ENCODE assay signal across 22 cellular contexts in the genomic region with DNA sequence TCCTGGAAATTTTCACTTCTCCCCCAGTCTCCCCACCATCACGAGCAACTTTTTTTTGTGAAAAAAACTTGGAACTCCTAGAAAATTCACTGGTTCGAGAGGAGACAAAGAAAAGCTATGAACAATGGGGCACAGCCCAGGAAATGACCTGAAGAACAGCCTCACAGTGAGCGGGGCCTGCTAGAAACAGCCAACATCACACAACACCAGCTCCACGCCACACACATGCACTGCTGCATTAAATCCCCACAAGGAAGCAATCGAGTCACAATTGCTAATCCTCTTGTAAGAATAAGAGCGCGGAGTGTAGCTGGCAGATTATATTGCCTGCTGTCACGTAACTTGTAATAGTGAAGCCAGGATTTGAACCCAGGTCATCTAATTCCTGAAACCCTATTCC. TPM values are rescaled to one million over a fixed set of nuclear protein-coding genes. Genes with fewer than 3 reads are reported as not detected.
A peak's percentile ranks its signal among the peaks of the same experiment; 100 is the strongest.
DNase-seq lines count a peak whose midpoint lies in the region; ATAC-seq, FAIRE-seq and TF ChIP-seq lines count a peak whose summit lies in the region.
"Had no signal": no experiment of that assay in that cellular context is flagged by ENCODE, and none has a peak within 500 bp of the region (broad histone marks: within the 10 kb centered on the region; RNA-seq: fewer than 3 reads in every experiment).

No MANE protein-coding gene starts in this region.

- H3K4me2 ChIP-seq in H9 (ENCODE audit: insufficient read depth, insufficient read length, low read length) (no peak overlapping the region), endothelial cell of umbilical vein (ENCODE audit: insufficient read depth, low read length) (peak overlapping the region; percentile 66)
- H3K4me2 ChIP-seq: KMS-11 had no signal

- H3K18ac ChIP-seq in H9 (ENCODE audit: insufficient read length, low read depth, low read length), result no peak overlapping the region

- BruUV-seq in endothelial cell of umbilical vein (replicated peaks; lab: Mats Ljungman, UMichigan), result TSS peak; percentile 25

- H3K27ac Mint-ChIP-seq in CD4-positive, CD25-positive, alpha-beta regulatory T cell, result peak overlapping the region in 2 of 3 donors; percentile 62 to 69
- peak overlapping the region; percentile 2 to 88 (median 10); a peak in 6 of 7 replicates for H3K27ac Mint-ChIP-seq in H9
- H3K27ac Mint-ChIP-seq in osteocyte (ENCODE audit: unreplicated experiment), result peak overlapping the region; percentile 15
- H3K27ac Mint-ChIP-seq: B cell had no signal

- DNase-seq in CD4-positive, CD25-positive, alpha-beta regulatory T cell, result no peak
- DNase-seq in H9 (no peak), endothelial cell of umbilical vein (ENCODE audit: low read depth, low spot score) (peak; percentile 58), osteocyte (ENCODE audit: extremely low spot score, unreplicated experiment) (no peak), upper lobe of left lung (no peak), SHP77 (lab: John Stamatoyannopoulos, UW) (no peak)
- DNase-seq: CD4-positive, alpha-beta memory T cell; DMS79 treated with DMSO at 0.1 percent for 48 hours; MM.1S; NCI-H1105 treated with DMSO at 0.1 percent for 48 hours; NCI-H187 treated with DMSO at 0.1 percent for 48 hours; NCI-H2171; NCI-H774; SHP77 treated with DMSO at 0.1 percent for 48 hours had no signal

- no peak for ATAC-seq in CD4-positive, CD25-positive, alpha-beta regulatory T cell (ENCODE audit: low read depth in 2 of 2)
- ATAC-seq in HG03039 (IDR thresholded peaks at IDR 0.05; ENCODE audit: unreplicated experiment), result no peak
- ATAC-seq in upper lobe of left lung (ENCODE audit: low FRiP score in 2 of 2), result no peak
- ATAC-seq: HepG2 had no signal

- H3K79me2 ChIP-seq in H9 (ENCODE audit: insufficient read depth, low read length) (peaks cover 18% of the 10 kb centered on the region; the same call in 1 of the 2 replicates), endothelial cell of umbilical vein (ENCODE audit: control insufficient read depth, insufficient read depth, low read length) (peaks cover 83% of the 10 kb centered on the region)

- no peak overlapping the region for H3K14ac ChIP-seq in H9 (ENCODE audit: insufficient read depth, low read length)

- peaks cover 27% of the 10 kb centered on the region for H3K36me3 ChIP-seq in CD4-positive, CD25-positive, alpha-beta regulatory T cell (ENCODE audit: control insufficient read depth, insufficient read depth, low read length)
- H3K36me3 ChIP-seq in endothelial cell of umbilical vein (ENCODE audit: control insufficient read depth in 2 of 2, extremely low read depth in 1 of 2, insufficient read depth in 2 of 2, low read length in 2 of 2), result no peaks in the 10 kb centered on the region
- peaks cover 0 to 2% (median 0%) of the 10 kb centered on the region in 4 donors for H3K36me3 ChIP-seq in upper lobe of left lung

- H3K4me3 Mint-ChIP-seq in CD4-positive, CD25-positive, alpha-beta regulatory T cell, result no peak overlapping the region
- H3K4me3 Mint-ChIP-seq in H9, result no peak overlapping the region
- H3K4me3 Mint-ChIP-seq in osteocyte (ENCODE audit: unreplicated experiment), result no peak overlapping the region
- H3K4me3 Mint-ChIP-seq: B cell; CD4-positive, alpha-beta memory T cell had no signal

- intact Hi-C loops in endothelial cell of umbilical vein (cut with micrococcal nuclease), result loop anchor here (1.0 kb wide), 2 partner anchors 8 to 18 kb away; no protein-coding TSS in a partner anchor

- H3K9me1 ChIP-seq in endothelial cell of umbilical vein (replicated peaks; ENCODE audit: control insufficient read depth, extremely low read depth, insufficient read depth, low read length), result no peaks in the 10 kb centered on the region

- H2AFZ ChIP-seq in H9 (ENCODE audit: low read length) (no peak overlapping the region), endothelial cell of umbilical vein (ENCODE audit: low read depth, low read length) (peak overlapping the region; percentile 37)

- POLR2A ChIA-PET in endothelial cell of umbilical vein (lab: Charles Lee), result no interaction called here

- no peak overlapping the region for H4K91ac ChIP-seq in H9 (ENCODE audit: insufficient read length, low read depth, low read length)

- no peak for TF ChIP-seq EP300 in upper lobe of left lung (IDR thresholded peaks at IDR 0.05)

- H3K27ac ChIP-seq in CD4-positive, CD25-positive, alpha-beta regulatory T cell (ENCODE audit: insufficient read depth, low read length, poor library complexity, severe bottlenecking), result no peak overlapping the region
- H3K27ac ChIP-seq in H9 (ENCODE audit: insufficient read length, low read depth, low read length), result no peak overlapping the region
- H3K27ac ChIP-seq in endothelial cell of umbilical vein (ENCODE audit: insufficient read depth, low read depth, low read length), result peak overlapping the region; percentile 99
- no peak overlapping the region for H3K27ac ChIP-seq in upper lobe of left lung
- H3K27ac ChIP-seq: KMS-11 had no signal

- H3K56ac ChIP-seq in H9 (ENCODE audit: insufficient read length, low read depth, low read length), result no peak overlapping the region

- H4K5ac ChIP-seq in H9 (ENCODE audit: insufficient read length, low read depth, low read length), result no peak overlapping the region

- H3K9me3 Mint-ChIP-seq in CD4-positive, CD25-positive, alpha-beta regulatory T cell, result no peaks in the 10 kb centered on the region
- H3K9me3 Mint-ChIP-seq in H9 (no peaks in the 10 kb centered on the region), osteocyte (ENCODE audit: unreplicated experiment) (no peaks in the 10 kb centered on the region)
- H3K9me3 Mint-ChIP-seq: CD4-positive, alpha-beta memory T cell had no signal

- H2BK5ac ChIP-seq in H9 (ENCODE audit: insufficient read length, low read length), result no peak overlapping the region

- no peaks in the 10 kb centered on the region for H3K27me3 Mint-ChIP-seq in CD4-positive, CD25-positive, alpha-beta regulatory T cell
- H3K27me3 Mint-ChIP-seq in H9 (ENCODE audit: low read depth) (no peaks in the 10 kb centered on the region), osteocyte (ENCODE audit: unreplicated experiment) (no peaks in the 10 kb centered on the region)
- H3K27me3 Mint-ChIP-seq: B cell; CD4-positive, alpha-beta memory T cell had no signal

- H2BK12ac ChIP-seq in H9 (ENCODE audit: insufficient read length, low read depth, low read length), result no peak overlapping the region

- no peaks in the 10 kb centered on the region for H3K23me2 ChIP-seq in H9 (ENCODE audit: insufficient read length, low read depth, low read length, poor library complexity, severe bottlenecking)

- no peak overlapping the region for H2AK5ac ChIP-seq in H9 (ENCODE audit: insufficient read length, low read length)

- WGBS in H9 (ENCODE audit: extremely low coverage, insufficient read length, low lambda C conversion rate), result no CpG with 5 or more reads among the region's 8 CpGs
- 81 to 87% methylated on average over 8 of the region's 8 CpGs for WGBS in upper lobe of left lung, 2 donors

- no peak overlapping the region for H3K23ac ChIP-seq in H9 (ENCODE audit: insufficient read length, low read depth, low read length)

- peaks cover 41% of the 10 kb centered on the region for H3K36me3 Mint-ChIP-seq in CD4-positive, CD25-positive, alpha-beta regulatory T cell
- H3K36me3 Mint-ChIP-seq in H9 (ENCODE audit: insufficient read depth in 1 of 3, low read depth in 3 of 3) (peaks cover 19 to 67% (median 43%) of the 10 kb centered on the region in 3 experiments; a peak in 6 of 7 replicates), osteocyte (ENCODE audit: unreplicated experiment) (peaks cover 35% of the 10 kb centered on the region)

- no peak overlapping the region for H4K8ac ChIP-seq in H9 (replicated peaks; ENCODE audit: insufficient read length, low read depth, low read length)

- dilution Hi-C loops in endothelial cell of umbilical vein (cut with MboI; ENCODE audit: extremely low pct_ligation_motif_present, low sequenced_read_pairs), result no loop called here

- no peak overlapping the region for H2BK15ac ChIP-seq in H9 (ENCODE audit: low read depth, low read length)

- H3K79me1 ChIP-seq in H9 (ENCODE audit: insufficient read depth, low read depth, low read length, poor library complexity, severe bottlenecking), result no peaks in the 10 kb centered on the region

- CTCF ChIA-PET in endothelial cell of umbilical vein (lab: Charles Lee), result interaction anchor here (0.9 to 2.1 kb wide), 7 partner anchors 13 to 568 kb away, joined by 3 to 7 read pairs (median 4); no protein-coding TSS in a partner anchor

- FAIRE-seq in endothelial cell of umbilical vein (lab: Jason Lieb, UNC), result peak; percentile 21
- FAIRE-seq: D721Med, G401.6, H1, HepG2, RCC 7860 had no signal

- H3K4me3 ChIP-seq in CD4-positive, CD25-positive, alpha-beta regulatory T cell (ENCODE audit: low read depth, low read length), result no peak overlapping the region
- no peak overlapping the region for H3K4me3 ChIP-seq in endothelial cell of umbilical vein (replicated peaks in 1 of 3; ENCODE audit: insufficient read depth in 1 of 3, low read depth in 1 of 3, low read length in 3 of 3)
- H3K4me3 ChIP-seq in upper lobe of left lung, result no peak overlapping the region

- H3K9ac ChIP-seq in H9 (ENCODE audit: extremely low read depth, insufficient read length, low read length) (no peak overlapping the region), endothelial cell of umbilical vein (replicated peaks; ENCODE audit: extremely low read depth, insufficient read depth, low read length) (peak overlapping the region; percentile 82)
- H3K9ac ChIP-seq: KMS-11 had no signal

- no peaks in the 10 kb centered on the region for H3K4me1 ChIP-seq in CD4-positive, CD25-positive, alpha-beta regulatory T cell (ENCODE audit: control insufficient read depth, insufficient read depth, low read length, poor library complexity, severe bottlenecking)
- peaks cover 4% of the 10 kb centered on the region; the same call in 1 of the 2 replicates for H3K4me1 ChIP-seq in H9 (ENCODE audit: insufficient read depth, low read length)
- H3K4me1 ChIP-seq in endothelial cell of umbilical vein (ENCODE audit: control insufficient read depth, extremely low read depth, insufficient read depth, low read length), result peaks cover 46% of the 10 kb centered on the region
- H3K4me1 ChIP-seq in upper lobe of left lung, result no peaks in the 10 kb centered on the region

- H3T11ph ChIP-seq in H9 (ENCODE audit: low read length), result no peak overlapping the region

- H2BK120ac ChIP-seq in H9 (ENCODE audit: low read depth, low read length, poor library complexity, severe bottlenecking), result no peak overlapping the region

- peaks cover 4 to 47% (median 15%) of the 10 kb centered on the region in 4 donors for H3K4me1 Mint-ChIP-seq in CD4-positive, CD25-positive, alpha-beta regulatory T cell
- H3K4me1 Mint-ChIP-seq in H9 (peaks cover 23 to 32% of the 10 kb centered on the region in 2 experiments), osteocyte (ENCODE audit: unreplicated experiment) (peaks cover 14% of the 10 kb centered on the region)

- no peaks in the 10 kb centered on the region for H3K9me3 ChIP-seq in CD4-positive, CD25-positive, alpha-beta regulatory T cell (ENCODE audit: control insufficient read depth in 2 of 2, low read length in 2 of 2)
- H3K9me3 ChIP-seq in H9 (ENCODE audit: control insufficient read depth, low read depth, low read length) (no peaks in the 10 kb centered on the region), endothelial cell of umbilical vein (replicated peaks; ENCODE audit: control insufficient read depth, insufficient read depth, low read length) (no peaks in the 10 kb centered on the region), upper lobe of left lung (no peaks in the 10 kb centered on the region)

- TF ChIP-seq CTCF in H9 (conservative IDR thresholded peaks at IDR 0.05) (no peak), endothelial cell of umbilical vein (IDR thresholded peaks at IDR 0.05; ENCODE audit: extremely low read depth in 1 of 2, insufficient read depth in 1 of 2, low read depth in 1 of 2, low read length in 2 of 2) (no peak), osteocyte (IDR thresholded peaks at IDR 0.05) (no peak), upper lobe of left lung (IDR thresholded peaks at IDR 0.05) (no peak)

- H3K4ac ChIP-seq in H9 (ENCODE audit: low read depth, low read length), result no peak overlapping the region

- TF ChIP-seq POLR2A in endothelial cell of umbilical vein (IDR thresholded peaks at IDR 0.05; ENCODE audit: low read depth, low read length) (no peak), upper lobe of left lung (IDR thresholded peaks at IDR 0.05) (no peak)

- H2BK20ac ChIP-seq in H9 (ENCODE audit: low read depth, low read length, poor library complexity, severe bottlenecking), result no peak overlapping the region

- no peaks in the 10 kb centered on the region for H4K20me1 ChIP-seq in H9 (ENCODE audit: control insufficient read depth, insufficient read depth, insufficient read length)
- H4K20me1 ChIP-seq in endothelial cell of umbilical vein (replicated peaks; ENCODE audit: control insufficient read depth, extremely low read depth, insufficient read depth, low read length), result no peaks in the 10 kb centered on the region

- no peaks in the 10 kb centered on the region for H3K27me3 ChIP-seq in CD4-positive, CD25-positive, alpha-beta regulatory T cell (ENCODE audit: control insufficient read depth, insufficient read depth, low read length)
- H3K27me3 ChIP-seq in H9 (ENCODE audit: insufficient read depth, low read length) (no peaks in the 10 kb centered on the region), endothelial cell of umbilical vein (ENCODE audit: control insufficient read depth in 2 of 2, insufficient read depth in 2 of 2, low read length in 2 of 2) (no peaks in the 10 kb centered on the region), upper lobe of left lung (no peaks in the 10 kb centered on the region)

RNA-seq across cellular contexts. Expression of gene SLC7A1, which starts 48.8 kb away (rescaled TPM):
- 29.9 TPM for total RNA-seq in CD4-positive, CD25-positive, alpha-beta regulatory T cell
- 1 to 10 TPM; 3.6 to 7.7 (median 4.8) TPM for polyA plus RNA-seq in CD4-positive, CD25-positive, alpha-beta regulatory T cell
- total RNA-seq in H9 (2021) (109 TPM in 2 replicates), endothelial cell of umbilical vein (79.3 and 81.2 TPM in 2 replicates), osteocyte (84.0 and 88.7 TPM in 2 replicates), upper lobe of left lung (10 to 100 TPM in 5 of 6 donors, 1 to 10 TPM in 1; 2.1 to 38.0 (median 21.5) TPM)
- polyA plus RNA-seq in endothelial cell of umbilical vein, result 18.8 and 21.0 TPM in 2 replicates
- polyA plus RNA-seq in endothelial cell of umbilical vein (2011; cell fraction: cytosol; rRNA removed), result 17.3 and 17.6 TPM in 2 replicates
- polyA plus RNA-seq in endothelial cell of umbilical vein (2011; cell fraction: nucleus; rRNA removed), result 30.4 and 31.7 TPM in 2 replicates
- polyA plus RNA-seq in endothelial cell of umbilical vein (2012), result 32.8 and 37.7 TPM in 2 replicates
- polyA minus RNA-seq in endothelial cell of umbilical vein, result 48.2 and 64.0 TPM in 2 replicates
- polyA minus RNA-seq in endothelial cell of umbilical vein (2011; cell fraction: cytosol; rRNA and poly(A)+ RNA removed), result 25.9 TPM
- polyA minus RNA-seq in endothelial cell of umbilical vein (2011; cell fraction: nucleus; rRNA and poly(A)+ RNA removed), result 38.5 and 56.9 TPM in 2 replicates

Comparison
In these comparisons a context has a peak if more than half of its experiments do, and no peak if none do; other contexts are left out.
1. H3K27ac Mint-ChIP-seq: peak in every context shown above with its lines; median percentile 66 in CD4-positive, CD25-positive, alpha-beta regulatory T cell; 15 in osteocyte; 10 in H9.